In the genomic region with DNA sequence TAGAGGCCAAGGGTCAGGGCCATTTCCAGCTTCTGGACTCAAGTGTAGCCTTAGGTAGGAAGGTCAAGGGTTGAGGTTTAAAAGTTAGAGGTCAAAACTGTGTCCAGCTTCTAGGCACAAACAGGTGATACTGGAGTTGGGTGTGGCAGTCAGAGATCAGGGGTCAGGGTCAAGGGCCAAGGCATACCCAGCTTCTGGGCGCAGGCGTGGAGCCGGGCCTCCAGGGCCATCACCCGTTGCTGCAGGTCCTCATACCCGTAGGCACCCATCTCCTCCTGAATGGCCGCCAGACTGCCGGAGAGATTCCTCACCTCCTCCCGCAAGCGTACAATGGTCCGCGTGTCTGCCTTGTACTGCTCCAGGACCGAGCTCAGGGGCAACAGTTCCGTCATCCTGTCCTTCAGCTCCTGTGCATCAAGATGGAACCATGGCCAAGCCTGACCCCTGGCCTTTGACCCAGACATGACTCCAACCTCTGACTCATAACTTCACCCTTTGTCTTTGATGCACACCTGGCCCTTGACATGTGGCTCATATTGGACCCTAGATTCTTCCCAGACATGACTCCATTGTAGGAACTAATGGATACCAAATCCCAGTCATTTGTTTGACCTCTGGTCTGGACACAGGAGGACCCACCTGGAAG, we compare ENCODE assay signal across 22 cellular contexts. TPM values are rescaled to one million over a fixed set of nuclear protein-coding genes. Genes with fewer than 3 reads are reported as not detected.
A peak's percentile ranks its signal among the peaks of the same experiment; 100 is the strongest.
DNase-seq lines count a peak whose midpoint lies in the region; ATAC-seq, FAIRE-seq and TF ChIP-seq lines count a peak whose summit lies in the region.
"Had no signal": no experiment of that assay in that cellular context is flagged by ENCODE, and none has a peak within 500 bp of the region (broad histone marks: within the 10 kb centered on the region; RNA-seq: fewer than 3 reads in every experiment).

No MANE protein-coding gene starts in this region.

- no peaks in the 10 kb centered on the region for H3K9me3 Mint-ChIP-seq in activated naive CD4-positive, alpha-beta T cell treated with anti-CD3 and anti-CD28 coated beads for 36 hours
- no peaks in the 10 kb centered on the region for H3K9me3 Mint-ChIP-seq in T-cell
- H3K9me3 Mint-ChIP-seq: brain had no signal

- intact Hi-C loops in activated naive CD4-positive, alpha-beta T cell treated with anti-CD3 and anti-CD28 coated beads for 36 hours (cut with micrococcal nuclease): no loop called here
- intact Hi-C loops in body of pancreas (cut with DNase I): no loop called here

- TF ChIP-seq CTCF in bronchial epithelial cell (IDR thresholded peaks at IDR 0.05; ENCODE audit: insufficient read depth, low read length, severe bottlenecking) (no peak), body of pancreas (IDR thresholded peaks at IDR 0.05) (no peak)

- 89 to 93% methylated on average over 3 to 13 of the region's 13 CpGs for WGBS in body of pancreas, 2 donors

- H3K27ac ChIP-seq in skin epidermis (peak overlapping the region in 11 of 21 experiments; percentile 36 to 91 (median 65)), body of pancreas (no peak overlapping the region)
- H3K27ac ChIP-seq: colonic mucosa, KMS-11, pancreas, RWPE1, sigmoid colon had no signal

- H3K27me3 Mint-ChIP-seq in activated naive CD4-positive, alpha-beta T cell treated with anti-CD3 and anti-CD28 coated beads for 36 hours (ENCODE audit: low read depth): no peaks in the 10 kb centered on the region
- no peaks in the 10 kb centered on the region for H3K27me3 Mint-ChIP-seq in T-cell
- H3K27me3 Mint-ChIP-seq: brain had no signal

- peaks cover 62% of the 10 kb centered on the region for H3K4me1 Mint-ChIP-seq in activated naive CD4-positive, alpha-beta T cell treated with anti-CD3 and anti-CD28 coated beads for 36 hours (ENCODE audit: low read depth)
- H3K4me1 Mint-ChIP-seq in T-cell: peaks cover 80 to 84% (median 81%) of the 10 kb centered on the region in 3 donors
- H3K4me1 Mint-ChIP-seq: brain had no signal

- DNase-seq in activated naive CD4-positive, alpha-beta T cell treated with anti-CD3 and anti-CD28 coated beads for 36 hours: peak; percentile 14
- no peak for DNase-seq in activated naive CD4-positive, alpha-beta T cell treated with Interleukin-2 at 50 U/mL for 16 hours
- DNase-seq in T-cell: no peak
- DNase-seq in bronchial epithelial cell (ENCODE audit: low read depth): no peak
- DNase-seq in ureter (ENCODE audit: low spot score): no peak
- DNase-seq in body of pancreas: no peak
- no peak for DNase-seq in occipital lobe (lab: John Stamatoyannopoulos, UW)
- DNase-seq: activated gamma-delta T cell treated with Interleukin-2 at 50 U/mL for 16 hours; colonic mucosa; GOT3; heart left ventricle; NCI-H2029 treated with DMSO at 0.1 percent for 48 hours; NCI-H510A; pancreas; sigmoid colon; stimulated activated CD4-positive, alpha-beta T cell treated with anti-CD3 and anti-CD28 coated beads, Interleukin-1b, Interleukin-23, amount 100 ng/mL, for 48 hours; transverse colon had no signal

- CTCF ChIA-PET in activated naive CD4-positive, alpha-beta T cell treated with anti-CD3 and anti-CD28 coated beads for 36 hours (lab: Charles Lee): interaction anchor here (0.9 to 1.6 kb wide), 4 partner anchors 10 to 394 kb away, joined by 3 to 7 read pairs (median 4); no protein-coding TSS in a partner anchor
- CTCF ChIA-PET in T-cell (lab: Charles Lee): interaction anchor here in 1 of 2 donors (0.5 kb wide), 1 partner anchor 1276 kb away, joined by 3 read pairs; no protein-coding TSS in a partner anchor

- H3K36me3 Mint-ChIP-seq in activated naive CD4-positive, alpha-beta T cell treated with anti-CD3 and anti-CD28 coated beads for 36 hours (ENCODE audit: low read depth): peaks cover 2% of the 10 kb centered on the region
- H3K36me3 Mint-ChIP-seq in T-cell: peaks cover 15% of the 10 kb centered on the region

- peak overlapping the region; percentile 91 for H3K27ac Mint-ChIP-seq in activated naive CD4-positive, alpha-beta T cell treated with anti-CD3 and anti-CD28 coated beads for 36 hours
- H3K27ac Mint-ChIP-seq in T-cell: peak overlapping the region; percentile 98 to 100

- H3K4me3 Mint-ChIP-seq in activated naive CD4-positive, alpha-beta T cell treated with anti-CD3 and anti-CD28 coated beads for 36 hours: no peak overlapping the region
- H3K4me3 Mint-ChIP-seq in T-cell: peak overlapping the region; percentile 81 to 89 (median 86)
- H3K4me3 Mint-ChIP-seq: brain had no signal

- POLR2A ChIA-PET in T-cell (lab: Charles Lee): no interaction called here

- FAIRE-seq in bronchial epithelial cell (lab: Jason Lieb, UNC): peak; percentile 84
- FAIRE-seq: GM19239, pancreas had no signal

- no peaks in the 10 kb centered on the region for H3K4me1 ChIP-seq in body of pancreas
- H3K4me1 ChIP-seq: colonic mucosa, pancreas, sigmoid colon, transverse colon had no signal

- TF ChIP-seq POLR2A in body of pancreas (IDR thresholded peaks at IDR 0.05): no peak

- no peaks in the 10 kb centered on the region for H3K36me3 ChIP-seq in bronchial epithelial cell (ENCODE audit: control insufficient read depth, insufficient read depth, low read length)
- no peaks in the 10 kb centered on the region for H3K36me3 ChIP-seq in body of pancreas (replicated peaks in 1 of 2; ENCODE audit: insufficient read depth in 1 of 2, low read depth in 2 of 2)
- H3K36me3 ChIP-seq: colonic mucosa, pancreas, transverse colon had no signal

- no peaks in the 10 kb centered on the region for H3K27me3 ChIP-seq in bronchial epithelial cell (ENCODE audit: control insufficient read depth, insufficient read depth, low read length)
- H3K27me3 ChIP-seq in body of pancreas: no peaks in the 10 kb centered on the region
- H3K27me3 ChIP-seq: colonic mucosa, pancreas, sigmoid colon, transverse colon had no signal

- ATAC-seq in T-cell (replicated peaks in 1 of 4) (no peak), body of pancreas (no peak)
- ATAC-seq: heart left ventricle, pancreas had no signal

- no peaks in the 10 kb centered on the region for H3K9me3 ChIP-seq in body of pancreas
- H3K9me3 ChIP-seq: colonic mucosa, pancreas, sigmoid colon, transverse colon had no signal

- H3K4me3 ChIP-seq in bronchial epithelial cell (ENCODE audit: low read depth, low read length) (no peak overlapping the region), skin epidermis (peak overlapping the region in 2 of 7 experiments; percentile 5 to 11), body of pancreas (no peak overlapping the region)
- H3K4me3 ChIP-seq: colonic mucosa, pancreas, sigmoid colon, transverse colon had no signal

RNA-seq across cellular contexts. Expression of a gene that starts 22.1 kb away (rescaled TPM):
- total RNA-seq in activated naive CD4-positive, alpha-beta T cell treated with anti-CD3 and anti-CD28 coated beads for 36 hours: 10 to 100 TPM; 84.5 to 88.1 TPM
- 10 to 100 TPM; 49.4 to 92.6 (median 79.4) TPM for total RNA-seq in T-cell
- total RNA-seq in bronchial epithelial cell: 61.3 and 80.6 TPM in 2 replicates
- total RNA-seq in ureter: 52.8 TPM
- total RNA-seq in body of pancreas: 10 to 100 TPM; 22.7 to 27.0 TPM
- total RNA-seq in occipital lobe: 65.4 TPM

RNA-seq across cellular contexts. Expression of a gene that starts 29.5 kb away (rescaled TPM):
- total RNA-seq in activated naive CD4-positive, alpha-beta T cell treated with anti-CD3 and anti-CD28 coated beads for 36 hours: 100 to 1,000 TPM; 287 to 298 TPM
- total RNA-seq in T-cell (100 to 1,000 TPM; 205 to 228 (median 215) TPM), bronchial epithelial cell (260 and 314 TPM in 2 replicates), ureter (315 TPM), body of pancreas (100 to 1,000 TPM; 113 to 120 TPM), occipital lobe (62.9 TPM)

RNA-seq across cellular contexts. Expression of a gene that starts 38.3 kb away (rescaled TPM):
- 10 to 100 TPM; 17.5 to 19.8 TPM for total RNA-seq in activated naive CD4-positive, alpha-beta T cell treated with anti-CD3 and anti-CD28 coated beads for 36 hours
- 10 to 100 TPM; 31.5 to 37.7 (median 35.0) TPM for total RNA-seq in T-cell
- total RNA-seq in bronchial epithelial cell: 4.5 and 7.8 TPM in 2 replicates
- total RNA-seq in ureter: 28.2 TPM
- 10 to 100 TPM; 16.1 to 25.4 TPM for total RNA-seq in body of pancreas
- total RNA-seq in occipital lobe: 13.1 TPM

Comparison
In these comparisons a context has a peak if more than half of its experiments do, and no peak if none do; other contexts are left out.
1. H3K27ac ChIP-seq: peak in skin epidermis (11 of 21); none in body of pancreas (0 of 4).